In the genomic region with DNA sequence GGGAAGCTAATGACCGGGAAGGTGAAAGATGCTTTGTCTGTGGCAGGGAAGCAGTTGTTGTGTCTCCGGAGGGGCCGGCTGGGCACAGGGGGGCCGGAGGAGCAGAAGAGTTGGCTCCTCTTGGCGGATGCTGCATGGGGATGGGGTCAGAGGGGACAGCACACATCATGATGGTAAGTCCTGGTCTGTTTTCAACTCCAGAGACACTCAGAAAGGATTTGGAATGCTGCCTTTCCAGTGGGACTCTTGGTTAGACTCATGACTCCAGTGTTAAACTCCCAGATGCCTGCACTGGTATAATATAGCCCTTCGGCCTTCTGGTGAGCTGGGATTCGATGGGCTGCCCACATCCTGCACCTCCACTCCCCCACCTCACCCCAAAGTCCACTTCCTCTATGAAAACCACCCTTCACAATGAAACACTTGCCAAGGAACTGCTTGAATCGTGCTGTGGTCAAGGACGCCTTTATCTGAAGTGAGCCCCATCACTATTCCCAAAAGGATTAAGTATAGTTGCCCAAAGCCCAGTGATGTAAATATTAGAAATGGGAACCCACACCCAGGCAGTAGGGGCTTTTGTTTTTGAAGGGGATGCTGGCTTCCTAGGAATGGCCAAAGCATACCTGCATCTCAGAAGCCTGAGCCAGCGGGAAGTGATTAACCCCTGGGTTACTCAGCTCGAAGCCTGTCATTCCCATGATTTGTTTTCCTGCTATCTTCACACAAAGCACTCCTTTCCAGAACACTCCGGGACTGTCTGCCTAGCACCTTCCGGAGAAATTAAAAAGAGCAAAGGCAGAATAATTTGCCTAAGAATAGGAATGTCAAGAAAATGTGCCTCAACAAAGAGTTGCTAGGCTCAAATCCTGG, we compare ENCODE assay signal across 16 cellular contexts. TPM values are rescaled to one million over a fixed set of nuclear protein-coding genes. Genes with fewer than 3 reads are reported as not detected.
DNase-seq lines count a peak whose midpoint lies in the region; ATAC-seq, FAIRE-seq and TF ChIP-seq lines count a peak whose summit lies in the region.
"Had no signal": no experiment of that assay in that cellular context is flagged by ENCODE, and none has a peak within 500 bp of the region (broad histone marks: within the 10 kb centered on the region; RNA-seq: fewer than 3 reads in every experiment).

No MANE protein-coding gene starts in this region.

- peaks cover 7% of the 10 kb centered on the region for H3K27me3 Mint-ChIP-seq in nephron progenitor cell (ENCODE audit: low read depth, poor library complexity)

- H3K27ac ChIP-seq in ACC112 (ENCODE audit: low read depth, low read length) (no peak overlapping the region), psoas muscle (no peak overlapping the region), pancreas (peak overlapping the region in 1 of 4 donors; percentile 3), breast epithelium (no peak overlapping the region)
- H3K27ac ChIP-seq: foreskin keratinocyte had no signal

- no peak for FAIRE-seq in pancreas (lab: Jason Lieb, UNC)

- H3K4me3 Mint-ChIP-seq in nephron progenitor cell: peak overlapping the region; percentile 20
- H3K4me3 Mint-ChIP-seq: naive B cell had no signal

- ATAC-seq in psoas muscle (no peak), pancreas (no peak)
- ATAC-seq: HCT116 had no signal

- H2AFZ ChIP-seq in ACC112 (ENCODE audit: low read length, unreplicated experiment): peak overlapping the region; percentile 79

- TF ChIP-seq CTCF in NB4 (IDR thresholded peaks at IDR 0.05; ENCODE audit: low read depth, low read length): no peak
- no peak for TF ChIP-seq CTCF in nephron progenitor cell (IDR thresholded peaks at IDR 0.05)
- no peak for TF ChIP-seq CTCF in psoas muscle (IDR thresholded peaks at IDR 0.05)
- no peak for TF ChIP-seq CTCF in pancreas (IDR thresholded peaks at IDR 0.05)
- TF ChIP-seq CTCF in breast epithelium (IDR thresholded peaks at IDR 0.05): no peak

- H3K36me3 ChIP-seq in ACC112 (ENCODE audit: insufficient read depth, low read length) (peaks cover 5% of the 10 kb centered on the region; the same call in 1 of the 2 replicates), psoas muscle (ENCODE audit: insufficient read depth in 1 of 2, low read depth in 1 of 2) (peaks cover 0 to 2% of the 10 kb centered on the region in 2 donors), pancreas (peaks cover 0 to 2% (median 0%) of the 10 kb centered on the region in 3 donors), breast epithelium (no peaks in the 10 kb centered on the region)
- H3K36me3 ChIP-seq: Peyer's patch had no signal

- H3K4me1 ChIP-seq in ACC112 (ENCODE audit: control insufficient read depth, insufficient read depth, low read length, unreplicated experiment) (peaks cover 13% of the 10 kb centered on the region), psoas muscle (peaks cover 15% of the 10 kb centered on the region), pancreas (peaks cover 0 to 3% (median 0%) of the 10 kb centered on the region in 3 donors), breast epithelium (no peaks in the 10 kb centered on the region)

- 70 to 77% (median 72%) methylated on average over 13 of the region's 13 CpGs for WGBS in psoas muscle, 3 donors
- WGBS in pancreas, 2 donors: 64 to 71% methylated on average over 13 of the region's 13 CpGs

- H3K79me2 ChIP-seq in ACC112 (ENCODE audit: control insufficient read depth, insufficient read depth, low read length, unreplicated experiment): no peaks in the 10 kb centered on the region

- intact Hi-C loops in psoas muscle (cut with DNase I): no loop called here
- intact Hi-C loops in pancreas (cut with DNase I): no loop called here
- intact Hi-C loops in breast epithelium (cut with DNase I; ENCODE audit: low total_unique reads): no loop called here

- H3K9me3 Mint-ChIP-seq in nephron progenitor cell: peaks cover 3% of the 10 kb centered on the region
- H3K9me3 Mint-ChIP-seq: naive B cell had no signal

- H3K9me3 ChIP-seq in psoas muscle (no peaks in the 10 kb centered on the region), pancreas (no peaks in the 10 kb centered on the region), breast epithelium (no peaks in the 10 kb centered on the region)
- H3K9me3 ChIP-seq: Peyer's patch had no signal

- H3K27me3 ChIP-seq in ACC112 (ENCODE audit: insufficient read depth, low read length): no peaks in the 10 kb centered on the region
- peaks cover 0 to 3% (median 0%) of the 10 kb centered on the region in 3 donors for H3K27me3 ChIP-seq in psoas muscle (ENCODE audit: insufficient read depth in 3 of 3, low read length in 2 of 3)
- no peaks in the 10 kb centered on the region for H3K27me3 ChIP-seq in pancreas
- no peaks in the 10 kb centered on the region for H3K27me3 ChIP-seq in breast epithelium
- H3K27me3 ChIP-seq: foreskin keratinocyte, Peyer's patch had no signal

- H3K36me3 Mint-ChIP-seq in nephron progenitor cell (ENCODE audit: low read depth): peaks cover 19% of the 10 kb centered on the region
- H3K36me3 Mint-ChIP-seq: naive B cell had no signal

- DNase-seq in NB4 (ENCODE audit: low read depth) (peak; percentile 79), dermis blood vessel endothelial cell (peak; percentile 14), nephron progenitor cell (no peak), psoas muscle (no peak), pancreas (no peak), breast epithelium (ENCODE audit: low spot score in 2 of 2) (no peak), DMS53 treated with DMSO at 0.1 percent for 48 hours (lab: John Stamatoyannopoulos, UW; ENCODE audit: unreplicated experiment) (no peak)
- DNase-seq: aorta; effector CD8-positive, alpha-beta T cell; foreskin keratinocyte; kidney glomerular epithelial cell; naive B cell; NCI-H1092 treated with DMSO at 0.1 percent for 48 hours; Peyer's patch had no signal

- peak overlapping the region; percentile 50; the same call in 1 of the 2 replicates for H3K4me3 ChIP-seq in ACC112 (ENCODE audit: low read depth, low read length)
- H3K4me3 ChIP-seq in NB4 (ENCODE audit: low read depth, low read length): no peak overlapping the region
- no peak overlapping the region for H3K4me3 ChIP-seq in psoas muscle
- no peak overlapping the region for H3K4me3 ChIP-seq in pancreas
- H3K4me3 ChIP-seq in breast epithelium: no peak overlapping the region
- H3K4me3 ChIP-seq: Peyer's patch had no signal

- H3K4me1 Mint-ChIP-seq in nephron progenitor cell: peaks cover 72% of the 10 kb centered on the region
- H3K4me1 Mint-ChIP-seq: naive B cell had no signal

- peak overlapping the region; percentile 90 for H3K27ac Mint-ChIP-seq in nephron progenitor cell

- TF ChIP-seq POLR2A in NB4 (IDR thresholded peaks at IDR 0.05; ENCODE audit: extremely low read depth, insufficient read length): no peak
- no peak for TF ChIP-seq POLR2A in breast epithelium (IDR thresholded peaks at IDR 0.05)

RNA-seq across cellular contexts. Expression of a gene that starts 33.8 kb away (rescaled TPM):
- total RNA-seq in dermis blood vessel endothelial cell (309 and 334 TPM in 2 replicates), psoas muscle (1,000 to 10,000 TPM; 1,097 to 5,131 (median 2,563) TPM), pancreas (100 to 1,000 TPM; 114 to 359 (median 249) TPM), breast epithelium (100 to 1,000 TPM; 333 to 609 (median 575) TPM)
- polyA plus RNA-seq in psoas muscle (1,000 to 10,000 TPM; 1,146 to 4,515 (median 3,805) TPM), pancreas (100 to 1,000 TPM; 304 to 482 TPM)

RNA-seq across cellular contexts. Expression of a gene that starts 45.3 kb away (rescaled TPM):
- total RNA-seq in dermis blood vessel endothelial cell (45.1 and 47.1 TPM in 2 replicates), psoas muscle (10 to 100 TPM; 23.0 to 44.0 (median 33.7) TPM), pancreas (10 to 100 TPM in 1 of 6 donors, 1 to 10 TPM in 5; 4.8 to 11.2 (median 6.6) TPM), breast epithelium (10 to 100 TPM; 15.7 to 17.6 (median 17.1) TPM)
- polyA plus RNA-seq in psoas muscle (10 to 100 TPM; 24.9 to 44.6 (median 29.7) TPM), pancreas (1 to 10 TPM; 6.0 to 7.3 TPM)

Comparison
In these comparisons a context has a peak if more than half of its experiments do, and no peak if none do; other contexts are left out.
1. DNase-seq: peak in NB4 (single experiment) and dermis blood vessel endothelial cell (single experiment); none in nephron progenitor cell (single experiment), psoas muscle (0 of 2), pancreas (0 of 6), breast epithelium (0 of 2) and DMS53 treated with DMSO at 0.1 percent for 48 hours (single experiment).